In genomic region chr20:21288587-21289370, GRCh38 we compare ENCODE assay signal across 1 cellular context.
TF ChIP-seq lines count a peak whose summit lies in the region.

No MANE protein-coding gene starts in this region.

TF ChIP-seq in GM23338, 12 proteins besides CTCF, POLR2A, EP300 and RAD21:
- no peak for TF ChIP-seq ZNF462 (CRISPR knock-in tag; IDR thresholded peaks at IDR 0.05)
- TF ChIP-seq CREB1 (CRISPR knock-in tag; IDR thresholded peaks at IDR 0.05; ENCODE audit: low read depth) = no peak
- no peak for TF ChIP-seq STAT1 (IDR thresholded peaks at IDR 0.05; ENCODE audit: unreplicated experiment)
- TF ChIP-seq ZNF331 (CRISPR knock-in tag; IDR thresholded peaks at IDR 0.05; ENCODE audit: low read depth) = no peak
- TF ChIP-seq EZH2phosphoT487 (IDR thresholded peaks at IDR 0.05; ENCODE audit: unreplicated experiment) = no peak
- TF ChIP-seq REST (IDR thresholded peaks at IDR 0.05; ENCODE audit: unreplicated experiment) = no peak
- TF ChIP-seq EZH2 (IDR thresholded peaks at IDR 0.05; ENCODE audit: low read depth, unreplicated experiment) = no peak
- TF ChIP-seq NANOG (IDR thresholded peaks at IDR 0.05; ENCODE audit: borderline replicate concordance) = no peak
- no peak for TF ChIP-seq ZNF114 (CRISPR knock-in tag; IDR thresholded peaks at IDR 0.05)
- no peak for TF ChIP-seq POLR2AphosphoS5 (IDR thresholded peaks at IDR 0.05; ENCODE audit: low read depth)
- TF ChIP-seq ETS1 (IDR thresholded peaks at IDR 0.05) = no peak
- no peak for TF ChIP-seq JUNB (IDR thresholded peaks at IDR 0.05; ENCODE audit: unreplicated experiment)
